Comparison of ENCODE assay signal across 19 cellular contexts in the genomic region with DNA sequence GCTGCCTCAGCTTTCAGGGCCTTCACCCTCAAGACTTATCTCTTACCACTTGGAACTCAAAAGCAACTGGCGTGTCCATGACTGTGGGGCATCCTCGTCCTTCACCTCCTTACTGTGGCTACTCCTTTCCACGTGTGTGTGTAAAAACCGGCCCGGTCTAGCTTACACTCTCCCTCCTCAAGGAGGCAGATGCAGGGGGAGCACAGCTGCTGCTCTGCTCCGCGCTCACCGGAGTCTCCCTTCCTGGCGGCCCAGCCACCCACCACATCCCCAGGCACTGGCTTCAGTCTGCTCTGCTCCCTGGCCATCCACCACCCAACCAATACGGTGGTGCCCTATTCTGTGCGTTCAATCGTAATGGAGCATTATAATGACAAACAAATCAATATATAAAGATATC. TPM values are rescaled to one million over a fixed set of nuclear protein-coding genes. Genes with fewer than 3 reads are reported as not detected.
DNase-seq lines count a peak whose midpoint lies in the region; ATAC-seq and TF ChIP-seq lines count a peak whose summit lies in the region.
"Had no signal": no experiment of that assay in that cellular context is flagged by ENCODE, and none has a peak within 500 bp of the region (broad histone marks: within the 10 kb centered on the region; RNA-seq: fewer than 3 reads in every experiment).

No MANE protein-coding gene starts in this region.

- H2BK5ac ChIP-seq in neuronal stem cell (ENCODE audit: low read length) = no peak overlapping the region

- H3K36me3 ChIP-seq in GM23338 (ENCODE audit: insufficient read depth) = no peaks in the 10 kb centered on the region
- no peaks in the 10 kb centered on the region for H3K36me3 ChIP-seq in WERI-Rb-1
- H3K36me3 ChIP-seq in endodermal cell (ENCODE audit: control insufficient read depth, insufficient read depth, low read length) = no peaks in the 10 kb centered on the region
- no peaks in the 10 kb centered on the region for H3K36me3 ChIP-seq in neuronal stem cell (replicated peaks in 1 of 2; ENCODE audit: control insufficient read depth in 2 of 2, insufficient read depth in 2 of 2, low read length in 2 of 2)

- H3K9me3 ChIP-seq in WERI-Rb-1 (ENCODE audit: severe bottlenecking) (no peaks in the 10 kb centered on the region), endodermal cell (ENCODE audit: control insufficient read depth, low read length) (no peaks in the 10 kb centered on the region), neuronal stem cell (replicated peaks in 1 of 2; ENCODE audit: control insufficient read depth in 2 of 2, insufficient read depth in 1 of 2, low read depth in 1 of 2, low read length in 2 of 2) (no peaks in the 10 kb centered on the region)

- peaks cover 6% of the 10 kb centered on the region; the same call in 1 of the 2 replicates for H4K20me1 ChIP-seq in GM23338 (replicated peaks; ENCODE audit: insufficient read depth)

- peak; percentile 65 for ATAC-seq in GM23338
- ATAC-seq in GM21381 (IDR thresholded peaks at IDR 0.05; ENCODE audit: unreplicated experiment) = no peak
- no peak for ATAC-seq in stimulated activated naive CD8-positive, alpha-beta T cell treated with anti-CD3 and anti-CD28 coated beads, Interleukin-15, amount 100 ng/mL, for 72 hours
- ATAC-seq: GM12878, HCT116 had no signal

- no peaks in the 10 kb centered on the region for H3K79me1 ChIP-seq in neuronal stem cell (ENCODE audit: low read depth, low read length)

- peak overlapping the region; percentile 5 for H3K14ac ChIP-seq in neuronal stem cell (ENCODE audit: low read length)

- peak overlapping the region; percentile 1 for H2AK5ac ChIP-seq in neuronal stem cell (ENCODE audit: low read depth, low read length)

- peaks cover 7% of the 10 kb centered on the region for H3K27me3 Mint-ChIP-seq in GM23338 (ENCODE audit: insufficient read depth, low read depth, poor library complexity)
- H3K27me3 Mint-ChIP-seq in endodermal cell (ENCODE audit: insufficient read depth) = peaks cover 8% of the 10 kb centered on the region
- H3K27me3 Mint-ChIP-seq in endothelial cell (ENCODE audit: unreplicated experiment) = peaks cover 5% of the 10 kb centered on the region
- H3K27me3 Mint-ChIP-seq in stimulated activated naive CD8-positive, alpha-beta T cell treated with anti-CD3 and anti-CD28 coated beads, Interleukin-15, amount 100 ng/mL, for 72 hours = peaks cover 8% of the 10 kb centered on the region

- 85 to 90% methylated on average over 2 to 12 of the region's 12 CpGs for WGBS in endodermal cell (ENCODE audit: insufficient coverage in 1 of 2, insufficient read length in 1 of 2), 2 experiments
- no CpG with 5 or more reads among the region's 12 CpGs for WGBS in neuronal stem cell (ENCODE audit: extremely low coverage in 2 of 2, insufficient read length in 2 of 2, insufficient replicate concordance in 1 of 2), 2 donors

- intact Hi-C loops in dorsolateral prefrontal cortex (cut with DNase I) = no loop called here

- H3K4me1 Mint-ChIP-seq in GM23338 (peaks cover 24% of the 10 kb centered on the region), endodermal cell (peaks cover 10% of the 10 kb centered on the region), endothelial cell (ENCODE audit: unreplicated experiment) (no peaks in the 10 kb centered on the region)
- H3K4me1 Mint-ChIP-seq in stimulated activated naive CD8-positive, alpha-beta T cell treated with anti-CD3 and anti-CD28 coated beads, Interleukin-15, amount 100 ng/mL, for 72 hours = no peaks in the 10 kb centered on the region
- H3K4me1 Mint-ChIP-seq: B cell had no signal

- H2AFZ ChIP-seq in GM23338 (0 out of 2 replicates have a peak overlapping the region, but pooled peaks have one; percentile 14), neuronal stem cell (ENCODE audit: low read length) (peak overlapping the region; percentile 18)

- no peak overlapping the region for H2BK12ac ChIP-seq in neuronal stem cell (ENCODE audit: low read length)

- H3K27me3 ChIP-seq in GM23338 (ENCODE audit: insufficient read depth) (no peaks in the 10 kb centered on the region), WERI-Rb-1 (ENCODE audit: insufficient read depth, low read depth, severe bottlenecking) (no peaks in the 10 kb centered on the region), endodermal cell (ENCODE audit: control insufficient read depth, insufficient read depth, low read length, poor library complexity, severe bottlenecking) (peaks cover 5% of the 10 kb centered on the region), neuronal stem cell (ENCODE audit: control insufficient read depth in 3 of 3, insufficient read depth in 3 of 3, low read depth in 1 of 3, low read length in 3 of 3) (peaks cover 0 to 8% (median 0%) of the 10 kb centered on the region in 3 experiments), dorsolateral prefrontal cortex (peaks cover 0 to 12% (median 0%) of the 10 kb centered on the region in 45 donors)

- no peak overlapping the region for H4K91ac ChIP-seq in neuronal stem cell (ENCODE audit: low read depth, low read length, poor library complexity)

- no peak overlapping the region for H3K4ac ChIP-seq in neuronal stem cell (ENCODE audit: low read length)

- H2BK120ac ChIP-seq in neuronal stem cell (ENCODE audit: low read depth, low read length) = no peak overlapping the region

- no peaks in the 10 kb centered on the region for H3K9me2 ChIP-seq in GM23338 (ENCODE audit: insufficient read depth)

- H3K18ac ChIP-seq in neuronal stem cell (ENCODE audit: low read length) = peak overlapping the region; percentile 55

- H3K27ac ChIP-seq in GM23338 (ENCODE audit: low read depth) (no peak overlapping the region), WERI-Rb-1 (peak overlapping the region; percentile 68), endodermal cell (ENCODE audit: low read depth, low read length) (no peak overlapping the region), neuronal stem cell (replicated peaks; ENCODE audit: low read length) (no peak overlapping the region), dorsolateral prefrontal cortex (no peak overlapping the region)

- H3K9me3 Mint-ChIP-seq in GM23338 = no peaks in the 10 kb centered on the region
- no peaks in the 10 kb centered on the region for H3K9me3 Mint-ChIP-seq in endodermal cell
- H3K9me3 Mint-ChIP-seq in endothelial cell (ENCODE audit: unreplicated experiment) = no peaks in the 10 kb centered on the region
- H3K9me3 Mint-ChIP-seq in stimulated activated naive CD8-positive, alpha-beta T cell treated with anti-CD3 and anti-CD28 coated beads, Interleukin-15, amount 100 ng/mL, for 72 hours = no peaks in the 10 kb centered on the region
- H3K9me3 Mint-ChIP-seq: CD4-positive, alpha-beta T cell had no signal

- H3K4me3 ChIP-seq in GM23338 (no peak overlapping the region), WERI-Rb-1 (ENCODE audit: low read depth, low read length) (no peak overlapping the region), endodermal cell (ENCODE audit: low read length) (no peak overlapping the region), neuronal stem cell (ENCODE audit: low read length in 2 of 2) (no peak overlapping the region), dorsolateral prefrontal cortex (no peak overlapping the region)
- H3K4me3 ChIP-seq: GM12878 had no signal

- H2BK15ac ChIP-seq in neuronal stem cell (ENCODE audit: low read length) = peak overlapping the region; percentile 29

- no peak overlapping the region for H3K4me2 ChIP-seq in GM23338
- H3K4me2 ChIP-seq in neuronal stem cell (ENCODE audit: insufficient read depth, low read length, poor library complexity, severe bottlenecking) = no peak overlapping the region

- TF ChIP-seq CTCF in GM23338 (conservative IDR thresholded peaks at IDR 0.05; ENCODE audit: low read depth in 2 of 2) (no peak), WERI-Rb-1 (IDR thresholded peaks at IDR 0.05; ENCODE audit: low read depth, low read length) (no peak), endodermal cell (conservative IDR thresholded peaks at IDR 0.05) (peak; percentile 11), dorsolateral prefrontal cortex (IDR thresholded peaks at IDR 0.05 in 54 of 56, conservative IDR thresholded peaks at IDR 0.05 in 2 of 56; ENCODE audit: low read depth in 1 of 56, partially characterized antibody in 56 of 56) (no peak), endothelial cell (IDR thresholded peaks at IDR 0.05; ENCODE audit: unreplicated experiment) (no peak)

- no peak for DNase-seq in GM23338 (ENCODE audit: low spot score)
- no peak for DNase-seq in WERI-Rb-1
- no peak for DNase-seq in endodermal cell
- no peak for DNase-seq in neuronal stem cell (ENCODE audit: low spot score)
- DNase-seq in dorsolateral prefrontal cortex = no peak
- DNase-seq in endothelial cell (ENCODE audit: low spot score) = no peak
- no peak for DNase-seq in stimulated activated naive CD8-positive, alpha-beta T cell treated with anti-CD3 and anti-CD28 coated beads, Interleukin-15, amount 100 ng/mL, for 72 hours
- DNase-seq: C1 segment of cervical spinal cord; Calu3; CD4-positive, alpha-beta T cell; DMS79; IMR-90 had no signal

- no peaks in the 10 kb centered on the region for H3F3A ChIP-seq in GM23338 (replicated peaks; ENCODE audit: low read depth)

- H3K23ac ChIP-seq in neuronal stem cell (ENCODE audit: low read depth, low read length, poor library complexity) = no peak overlapping the region

- peaks cover 4% of the 10 kb centered on the region; the same call in 1 of the 2 replicates for H3K79me2 ChIP-seq in GM23338 (replicated peaks; ENCODE audit: insufficient read depth)

- H3K4me1 ChIP-seq in GM23338 (ENCODE audit: insufficient read depth) = peaks cover 4% of the 10 kb centered on the region; the same call in 1 of the 2 replicates
- H3K4me1 ChIP-seq in endodermal cell (ENCODE audit: control insufficient read depth, insufficient read depth, low read length) = peaks cover 5% of the 10 kb centered on the region
- H3K4me1 ChIP-seq in neuronal stem cell (ENCODE audit: control insufficient read depth in 2 of 2, insufficient read depth in 1 of 2, low read depth in 1 of 2, low read length in 2 of 2) = peaks cover 12 to 18% of the 10 kb centered on the region in 2 donors

- no peak overlapping the region for H4K8ac ChIP-seq in neuronal stem cell (ENCODE audit: low read depth, low read length)

- no peak overlapping the region for H3K4me3 Mint-ChIP-seq in GM23338
- H3K4me3 Mint-ChIP-seq in endodermal cell = no peak overlapping the region
- H3K4me3 Mint-ChIP-seq in endothelial cell (ENCODE audit: unreplicated experiment) = no peak overlapping the region
- H3K4me3 Mint-ChIP-seq in stimulated activated naive CD8-positive, alpha-beta T cell treated with anti-CD3 and anti-CD28 coated beads, Interleukin-15, amount 100 ng/mL, for 72 hours = no peak overlapping the region
- H3K4me3 Mint-ChIP-seq: B cell; CD4-positive, alpha-beta T cell had no signal

- H3K36me3 Mint-ChIP-seq in GM23338 (ENCODE audit: low read depth) = no peaks in the 10 kb centered on the region
- H3K36me3 Mint-ChIP-seq in endodermal cell (ENCODE audit: low read depth) = no peaks in the 10 kb centered on the region
- no peaks in the 10 kb centered on the region for H3K36me3 Mint-ChIP-seq in endothelial cell (ENCODE audit: low read depth, unreplicated experiment)

- no peak overlapping the region for H3K27ac Mint-ChIP-seq in GM23338
- H3K27ac Mint-ChIP-seq in endodermal cell = peak overlapping the region; percentile 40
- H3K27ac Mint-ChIP-seq in endothelial cell (ENCODE audit: unreplicated experiment) = no peak overlapping the region
- H3K27ac Mint-ChIP-seq in stimulated activated naive CD8-positive, alpha-beta T cell treated with anti-CD3 and anti-CD28 coated beads, Interleukin-15, amount 100 ng/mL, for 72 hours = no peak overlapping the region
- H3K27ac Mint-ChIP-seq: B cell; CD4-positive, alpha-beta T cell had no signal

- H3K9ac ChIP-seq in endodermal cell (ENCODE audit: extremely low read depth, low read length, poor library complexity, severe bottlenecking) (no peak overlapping the region), neuronal stem cell (ENCODE audit: low read depth, low read length, poor library complexity) (no peak overlapping the region)

RNA-seq across cellular contexts. Expression of gene RNF212, which starts 8.3 kb away (rescaled TPM):
- total RNA-seq in GM23338 (2014; rRNA removed; shearing (Covaris generic)) = 11.8 and 20.6 TPM in 2 replicates
- 17.0 and 19.7 TPM in 2 replicates for polyA plus RNA-seq in GM23338 (2016; fragmentation: Nextera tagmentation; extraction: Ambion mirVana)
- 1 to 10 TPM; 3.4 to 5.6 TPM for total RNA-seq in endodermal cell
- 3.2 TPM for polyA plus RNA-seq in endodermal cell (2013, experiment 1 of 2)
- 0.91 TPM for polyA plus RNA-seq in endodermal cell (2013, experiment 2 of 2)
- polyA plus RNA-seq in neuronal stem cell (2013, experiment 1 of 2) = 5.1 TPM
- 5.5 TPM for polyA plus RNA-seq in neuronal stem cell (2013, experiment 2 of 2)
- 10 to 100 TPM in 6 of 120 experiments, 1 to 10 TPM in 113, under 1 TPM in 1; 0.96 to 14.7 (median 5.2) TPM for total RNA-seq in dorsolateral prefrontal cortex
- 3.3 TPM for total RNA-seq in endothelial cell (ENCODE audit: unreplicated experiment)
- total RNA-seq: Calu3, G401, GM12878, H4, HT-29 had no signal
- polyA plus RNA-seq: GM12878 had no signal
